9 cellular contexts compared by ENCODE assay signal in the genomic region with DNA sequence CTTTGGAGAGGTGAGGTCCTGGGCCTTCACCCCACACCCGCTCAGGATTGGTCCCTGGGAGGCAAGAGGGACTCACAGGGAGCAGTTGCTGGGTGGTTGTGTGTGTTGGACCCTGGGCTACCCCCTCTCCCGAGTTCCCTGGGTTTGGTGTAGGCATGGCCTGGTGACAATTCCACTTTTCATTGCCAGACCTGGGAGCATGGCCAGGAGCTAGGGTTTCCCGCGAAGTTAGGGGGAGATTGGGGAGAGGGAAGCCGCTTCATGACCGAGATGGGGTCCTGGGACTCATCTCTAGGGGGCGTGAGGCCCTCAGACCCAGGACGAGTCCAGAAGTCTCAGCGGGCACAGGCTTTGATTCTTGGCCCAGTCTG. TPM values are rescaled to one million over a fixed set of nuclear protein-coding genes. Genes with fewer than 3 reads are reported as not detected.
DNase-seq lines count a peak whose midpoint lies in the region; ATAC-seq and TF ChIP-seq lines count a peak whose summit lies in the region.
"Had no signal": no experiment of that assay in that cellular context is flagged by ENCODE, and none has a peak within 500 bp of the region (broad histone marks: within the 10 kb centered on the region; RNA-seq: fewer than 3 reads in every experiment).

No MANE protein-coding gene starts in this region.

- TF ChIP-seq CTCF in WTC11 (IDR thresholded peaks at IDR 0.05): no peak

- POLR2A ChIA-PET in HEK293T (lab: Yijun Ruan, JAX) (no interaction called here), WTC11 (lab: Charles Lee) (interaction anchor here (1.0 kb wide), 1 partner anchor 23 kb away, joined by 3 read pairs; no protein-coding TSS in a partner anchor)

- H3K27ac Mint-ChIP-seq in WTC11 (no peak overlapping the region), immature natural killer cell (no peak overlapping the region)
- H3K27ac Mint-ChIP-seq in stimulated activated effector memory CD8-positive, alpha-beta T cell treated with anti-CD3 and anti-CD28 coated beads, Interleukin-12 subunit alpha, Interleukin-12 subunit beta, amount 100 ng/mL, for 72 hours: no peak overlapping the region

- peak overlapping the region; percentile 78 for H3K4me3 Mint-ChIP-seq in WTC11
- peak overlapping the region; percentile 46 to 72 (median 70) for H3K4me3 Mint-ChIP-seq in immature natural killer cell
- peak overlapping the region; percentile 60 for H3K4me3 Mint-ChIP-seq in stimulated activated effector memory CD8-positive, alpha-beta T cell treated with anti-CD3 and anti-CD28 coated beads, Interleukin-12 subunit alpha, Interleukin-12 subunit beta, amount 100 ng/mL, for 72 hours

- H3K27me3 Mint-ChIP-seq in WTC11 (ENCODE audit: low read depth) (peaks cover 2% of the 10 kb centered on the region; the same call in 1 of the 2 replicates), immature natural killer cell (ENCODE audit: low read depth in 3 of 3) (peaks cover 2 to 9% (median 4%) of the 10 kb centered on the region in 3 donors)

- ATAC-seq in WTC11 (peak; percentile 7), GM18520 (IDR thresholded peaks at IDR 0.05; ENCODE audit: unreplicated experiment) (no peak), GM19324 (IDR thresholded peaks at IDR 0.05; ENCODE audit: low FRiP score, unreplicated experiment) (no peak), HG02970 (IDR thresholded peaks at IDR 0.05; ENCODE audit: low FRiP score, unreplicated experiment) (no peak)
- ATAC-seq in stimulated activated effector memory CD8-positive, alpha-beta T cell treated with anti-CD3 and anti-CD28 coated beads, Interleukin-12 subunit alpha, Interleukin-12 subunit beta, amount 100 ng/mL, for 72 hours: no peak

- DNase-seq in HEK293T (ENCODE audit: extremely low spot score) (peak; percentile 43), WTC11 (ENCODE audit: low spot score) (no peak), immature natural killer cell (no peak), NCI-H1436 treated with DMSO at 0.1 percent for 48 hours (lab: John Stamatoyannopoulos, UW) (no peak)
- DNase-seq in stimulated activated effector memory CD8-positive, alpha-beta T cell treated with anti-CD3 and anti-CD28 coated beads, Interleukin-12 subunit alpha, Interleukin-12 subunit beta, amount 100 ng/mL, for 72 hours (ENCODE audit: low spot score in 2 of 2): no peak

- H3K9me3 Mint-ChIP-seq in WTC11: no peaks in the 10 kb centered on the region
- no peaks in the 10 kb centered on the region for H3K9me3 Mint-ChIP-seq in immature natural killer cell
- H3K9me3 Mint-ChIP-seq in stimulated activated effector memory CD8-positive, alpha-beta T cell treated with anti-CD3 and anti-CD28 coated beads, Interleukin-12 subunit alpha, Interleukin-12 subunit beta, amount 100 ng/mL, for 72 hours: no peaks in the 10 kb centered on the region

- H3K36me3 Mint-ChIP-seq in WTC11 (no peaks in the 10 kb centered on the region), immature natural killer cell (no peaks in the 10 kb centered on the region)
- H3K36me3 Mint-ChIP-seq in stimulated activated effector memory CD8-positive, alpha-beta T cell treated with anti-CD3 and anti-CD28 coated beads, Interleukin-12 subunit alpha, Interleukin-12 subunit beta, amount 100 ng/mL, for 72 hours: peaks cover 9% of the 10 kb centered on the region

- CTCF ChIA-PET in HEK293T (lab: Yijun Ruan, JAX): interaction anchor here (0.7 to 1.0 kb wide), 2 partner anchors 83 kb away, joined by 3 read pairs; no protein-coding TSS in a partner anchor
- CTCF ChIA-PET in WTC11 (lab: Charles Lee): interaction anchor here (0.6 to 5.5 kb wide), 15 partner anchors 13 to 287 kb away, joined by 3 to 59 read pairs (median 4); partner anchors contain the start of gene NODAL

- H3K4me1 Mint-ChIP-seq in WTC11: peaks cover 45% of the 10 kb centered on the region
- peaks cover 29 to 35% of the 10 kb centered on the region in 2 donors for H3K4me1 Mint-ChIP-seq in immature natural killer cell
- H3K4me1 Mint-ChIP-seq in stimulated activated effector memory CD8-positive, alpha-beta T cell treated with anti-CD3 and anti-CD28 coated beads, Interleukin-12 subunit alpha, Interleukin-12 subunit beta, amount 100 ng/mL, for 72 hours: peaks cover 57% of the 10 kb centered on the region

TF ChIP-seq in HEK293T, 16 proteins besides CTCF, POLR2A, EP300 and RAD21:
- TF ChIP-seq HDGF (IDR thresholded peaks at IDR 0.05; ENCODE audit: borderline replicate concordance) (no peak), TARDBP (IDR thresholded peaks at IDR 0.05) (no peak), ZNF384 (IDR thresholded peaks at IDR 0.05) (no peak), CTBP1 (IDR thresholded peaks at IDR 0.05; ENCODE audit: borderline replicate concordance) (no peak), ELF4 (IDR thresholded peaks at IDR 0.05) (no peak), ARNT (IDR thresholded peaks at IDR 0.05) (no peak), LEF1 (IDR thresholded peaks at IDR 0.05; ENCODE audit: borderline replicate concordance) (no peak), FOXM1 (IDR thresholded peaks at IDR 0.05; ENCODE audit: borderline replicate concordance) (no peak), FOXA1 (IDR thresholded peaks at IDR 0.05) (no peak), BHLHE40 (IDR thresholded peaks at IDR 0.05; ENCODE audit: borderline replicate concordance) (no peak), SUZ12 (IDR thresholded peaks at IDR 0.05) (no peak), FOXK2 (IDR thresholded peaks at IDR 0.05) (no peak), NFRKB (IDR thresholded peaks at IDR 0.05) (no peak), L3MBTL2 (conservative IDR thresholded peaks at IDR 0.05) (no peak)
- TF ChIP-seq, protein P1, sequence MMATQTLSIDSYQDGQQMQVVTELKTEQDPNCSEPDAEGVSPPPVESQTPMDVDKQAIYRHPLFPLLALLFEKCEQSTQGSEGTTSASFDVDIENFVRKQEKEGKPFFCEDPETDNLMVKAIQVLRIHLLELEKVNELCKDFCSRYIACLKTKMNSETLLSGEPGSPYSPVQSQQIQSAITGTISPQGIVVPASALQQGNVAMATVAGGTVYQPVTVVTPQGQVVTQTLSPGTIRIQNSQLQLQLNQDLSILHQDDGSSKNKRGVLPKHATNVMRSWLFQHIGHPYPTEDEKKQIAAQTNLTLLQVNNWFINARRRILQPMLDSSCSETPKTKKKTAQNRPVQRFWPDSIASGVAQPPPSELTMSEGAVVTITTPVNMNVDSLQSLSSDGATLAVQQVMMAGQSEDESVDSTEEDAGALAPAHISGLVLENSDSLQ (IDR thresholded peaks at IDR 0.05): no peak

TF ChIP-seq in WTC11, 78 proteins besides CTCF, POLR2A, EP300 and RAD21:
- TF ChIP-seq ZNF317 (CRISPR knock-in tag; IDR thresholded peaks at IDR 0.05; ENCODE audit: borderline replicate concordance, low read depth): no peak
TF ChIP-seq in WTC11: peak in this region for 0.

RNA-seq across cellular contexts. Expression of gene PALD1, which starts 0.6 kb away (rescaled TPM):
- 36.1 to 43.6 TPM (median 38.5 TPM) in 3 replicates for total RNA-seq in WTC11 (2021)
- polyA plus RNA-seq in immature natural killer cell: 1 to 10 TPM in 1 of 3 donors, under 1 TPM in 2; 0.12 to 2.2 (median 0.14) TPM

RNA-seq across cellular contexts. Expression of gene NODAL, which starts 37.7 kb away (rescaled TPM):
- total RNA-seq in WTC11 (2021): 41.1 to 57.0 TPM (median 41.5 TPM) in 3 replicates
- polyA plus RNA-seq in immature natural killer cell: not detected
- total RNA-seq: T-helper 1 cell treated with Interleukin-12 subunit alpha and Interleukin-12 subunit beta and Interleukin-4 antibody, amounts not matched to agents 30 ng/mL and 1 ng/mL, for 36 hours had no signal
